16 cellular contexts compared by ENCODE assay signal in the genomic region with DNA sequence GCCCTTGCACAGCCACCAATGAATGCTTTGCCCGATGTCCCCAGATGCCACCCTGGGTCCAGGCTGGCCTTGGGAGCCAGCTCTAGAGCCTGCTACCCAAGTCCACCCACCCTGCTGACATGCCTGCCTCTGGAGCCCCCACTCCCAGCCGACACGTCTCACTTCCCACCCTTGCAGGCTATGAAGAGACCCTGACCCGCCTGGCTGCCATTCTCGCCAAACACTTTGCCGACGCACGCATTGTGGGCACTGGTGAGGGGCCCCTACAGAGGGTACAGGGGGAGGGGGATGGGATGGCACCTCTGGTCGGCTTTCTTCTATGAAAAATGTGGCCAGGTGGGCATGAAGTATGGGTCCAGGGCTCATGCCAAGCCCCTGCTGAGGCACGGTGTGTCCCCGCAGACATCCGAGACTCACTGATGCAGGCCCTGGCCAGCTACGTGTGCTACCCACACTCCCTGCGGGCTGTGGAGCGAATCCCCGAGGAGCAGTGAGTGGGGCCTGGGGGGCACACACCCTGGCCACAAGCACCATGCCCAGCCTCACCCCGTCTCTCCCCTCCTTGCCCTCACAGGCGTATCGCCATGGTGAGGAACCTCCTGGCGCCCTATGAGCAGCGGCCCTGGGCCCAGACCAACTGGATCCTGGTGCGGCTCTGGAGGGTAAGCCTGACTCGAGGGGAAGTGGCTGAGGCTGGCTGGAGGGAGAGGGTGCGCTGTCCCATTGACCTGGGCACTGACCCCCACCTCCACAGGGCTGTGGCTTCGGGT. TPM values are rescaled to one million over a fixed set of nuclear protein-coding genes. Genes with fewer than 3 reads are reported as not detected.
A peak's percentile ranks its signal among the peaks of the same experiment; 100 is the strongest.
DNase-seq lines count a peak whose midpoint lies in the region; ATAC-seq, FAIRE-seq and TF ChIP-seq lines count a peak whose summit lies in the region.
"Had no signal": no experiment of that assay in that cellular context is flagged by ENCODE, and none has a peak within 500 bp of the region (broad histone marks: within the 10 kb centered on the region; RNA-seq: fewer than 3 reads in every experiment).

No MANE protein-coding gene starts in this region.

- TF ChIP-seq RAD21 in K562 (CRISPR knock-in tag; conservative IDR thresholded peaks at IDR 0.05 in 1 of 2, IDR thresholded peaks at IDR 0.05 in 1 of 2) = no peak

- intact Hi-C loops in natural killer cell (cut with micrococcal nuclease) (no loop called here), K562 (cut with micrococcal nuclease) (no loop called here)

- TF ChIP-seq EP300 in K562 (IDR thresholded peaks at IDR 0.05; ENCODE audit: low read length) = no peak

- 0 out of 2 replicates have a peak, but pooled peaks have one; percentile 6 for TF ChIP-seq POLR2A in K562 (conservative IDR thresholded peaks at IDR 0.05)

- FAIRE-seq in K562 (lab: Jason Lieb, UNC) = no peak
- FAIRE-seq: H1 had no signal

- no peak overlapping the region for H3K27ac ChIP-seq in K562 (ENCODE audit: extremely low read depth, low read depth, low read length)
- H3K27ac ChIP-seq in parathyroid adenoma = peak overlapping the region; percentile 82
- H3K27ac ChIP-seq in substantia nigra (ENCODE audit: low read depth, low read length, poor library complexity, severe bottlenecking) = no peak overlapping the region
- H3K27ac ChIP-seq: PC-9 had no signal

- H4K20me1 ChIP-seq in K562 (replicated peaks; ENCODE audit: control insufficient read depth, insufficient read depth, low read length) = no peaks in the 10 kb centered on the region

- DNase-seq in natural killer cell treated with Interleukin-12 subunit alpha and Interleukin-12 subunit beta and Interleukin-15 and Interleukin-18, amount 100 ng/mL, for 72 hours (ENCODE audit: low spot score) = peak; percentile 49
- DNase-seq in natural killer cell = no peak
- DNase-seq in K562 (ENCODE audit: extremely low read depth in 1 of 4, low spot score in 3 of 4) = no peak
- no peak for DNase-seq in hypothalamus (lab: John Stamatoyannopoulos, UW)
- DNase-seq in NK-92 (lab: John Stamatoyannopoulos, UW; ENCODE audit: unreplicated experiment) = no peak
- DNase-seq in substantia nigra (lab: John Stamatoyannopoulos, UW) = no peak
- DNase-seq: C1 segment of cervical spinal cord, DMS79, KBM-7, NCI-H1694 treated with DMSO at 0.1 percent for 48 hours, NCI-H2107, NCI-H524 treated with DMSO at 0.1 percent for 48 hours, PC-9 had no signal

- H3K4me3 ChIP-seq in K562 (no peak overlapping the region), parathyroid adenoma (ENCODE audit: low read depth, low read length) (no peak overlapping the region)
- H3K4me3 ChIP-seq: PC-9 had no signal

- H3K79me2 ChIP-seq in K562 (ENCODE audit: control insufficient read depth, insufficient read depth, low read length) (no peaks in the 10 kb centered on the region), parathyroid adenoma (no peaks in the 10 kb centered on the region)

- no peak overlapping the region for H3K4me2 ChIP-seq in K562 (ENCODE audit: insufficient read depth, low read length)
- no peak overlapping the region for H3K4me2 ChIP-seq in parathyroid adenoma (ENCODE audit: low read length)
- H3K4me2 ChIP-seq: PC-9 had no signal

- H3K27me3 Mint-ChIP-seq in natural killer cell treated with Interleukin-12 subunit alpha and Interleukin-12 subunit beta and Interleukin-15 and Interleukin-18, amount 100 ng/mL, for 72 hours = no peaks in the 10 kb centered on the region
- no peaks in the 10 kb centered on the region for H3K27me3 Mint-ChIP-seq in natural killer cell (ENCODE audit: low read depth in 2 of 2)

- H3K9me3 ChIP-seq in K562 (replicated peaks; ENCODE audit: control insufficient read depth, insufficient read depth, low read depth, low read length) = no peaks in the 10 kb centered on the region
- H3K9me3 ChIP-seq in parathyroid adenoma (ENCODE audit: control insufficient read depth, low read length) = no peaks in the 10 kb centered on the region

- H3K27ac Mint-ChIP-seq in natural killer cell treated with Interleukin-12 subunit alpha and Interleukin-12 subunit beta and Interleukin-15 and Interleukin-18, amount 100 ng/mL, for 72 hours = no peak overlapping the region
- H3K27ac Mint-ChIP-seq in natural killer cell = no peak overlapping the region

- H3K4me3 Mint-ChIP-seq in natural killer cell treated with Interleukin-12 subunit alpha and Interleukin-12 subunit beta and Interleukin-15 and Interleukin-18, amount 100 ng/mL, for 72 hours = no peak overlapping the region
- no peak overlapping the region for H3K4me3 Mint-ChIP-seq in natural killer cell

- H2AFZ ChIP-seq in K562 (ENCODE audit: low read depth, low read length) (no peak overlapping the region), parathyroid adenoma (no peak overlapping the region)
- H2AFZ ChIP-seq: PC-9 had no signal

- POLR2A ChIA-PET in K562 (lab: Yijun Ruan, JAX) = interaction anchor here (0.7 to 1.3 kb wide), 3 partner anchors 10 to 42 kb away, joined by 3 to 5 read pairs (median 4); a partner anchor contains a TSS

- H3K9ac ChIP-seq in K562 (ENCODE audit: insufficient read depth in 1 of 2, low read depth in 2 of 2, low read length in 2 of 2) (no peak overlapping the region), parathyroid adenoma (no peak overlapping the region)

- H3K27me3 ChIP-seq in K562 (ENCODE audit: control insufficient read depth in 2 of 2, insufficient read depth in 2 of 2, low read length in 2 of 2) (no peaks in the 10 kb centered on the region), parathyroid adenoma (ENCODE audit: control insufficient read depth, insufficient read depth, low read length) (no peaks in the 10 kb centered on the region)

- peaks cover 16 to 17% of the 10 kb centered on the region in 2 donors for H3K4me1 Mint-ChIP-seq in natural killer cell treated with Interleukin-12 subunit alpha and Interleukin-12 subunit beta and Interleukin-15 and Interleukin-18, amount 100 ng/mL, for 72 hours (ENCODE audit: low read depth in 2 of 2)
- peaks cover 18 to 31% of the 10 kb centered on the region in 2 donors for H3K4me1 Mint-ChIP-seq in natural killer cell

- BruUV-seq in K562 (replicated peaks; lab: Mats Ljungman, UMichigan) = no TSS peak

- ATAC-seq in natural killer cell treated with Interleukin-12 subunit alpha and Interleukin-12 subunit beta and Interleukin-15 and Interleukin-18, amount 100 ng/mL, for 72 hours = no peak
- ATAC-seq in natural killer cell = no peak
- ATAC-seq in K562 = no peak

- no peaks in the 10 kb centered on the region for H3K9me1 ChIP-seq in K562 (ENCODE audit: control insufficient read depth, insufficient read depth, low read length)

- H3K36me3 Mint-ChIP-seq in natural killer cell treated with Interleukin-12 subunit alpha and Interleukin-12 subunit beta and Interleukin-15 and Interleukin-18, amount 100 ng/mL, for 72 hours = no peaks in the 10 kb centered on the region
- no peaks in the 10 kb centered on the region for H3K36me3 Mint-ChIP-seq in natural killer cell

- TF ChIP-seq CTCF in natural killer cell (IDR thresholded peaks at IDR 0.05) = no peak
- TF ChIP-seq CTCF in K562 (IDR thresholded peaks at IDR 0.05 in 2 of 3, conservative IDR thresholded peaks at IDR 0.05 in 1 of 3; ENCODE audit: insufficient read depth in 2 of 3, low read depth in 1 of 3, low read length in 3 of 3) = no peak
- no peak for TF ChIP-seq CTCF in parathyroid adenoma (IDR thresholded peaks at IDR 0.05)

- no peaks in the 10 kb centered on the region; a peak in 1 of 5 replicates for H3K4me1 ChIP-seq in K562 (replicated peaks in 1 of 2; ENCODE audit: control insufficient read depth in 2 of 2, insufficient read depth in 2 of 2, low read length in 2 of 2)
- H3K4me1 ChIP-seq in parathyroid adenoma = peaks cover 13% of the 10 kb centered on the region

- in situ Hi-C loops in K562 (cut with MboI) = no loop called here

- CTCF ChIA-PET in K562 (lab: Yijun Ruan, JAX; ENCODE audit: low intra/inter-chr PET ratio) = no interaction called here

- 92% methylated on average over 14 of the region's 25 CpGs for WGBS in K562 (ENCODE audit: insufficient coverage, low coverage, missing lambda C conversion rate)

- no peaks in the 10 kb centered on the region for H3K9me3 Mint-ChIP-seq in natural killer cell treated with Interleukin-12 subunit alpha and Interleukin-12 subunit beta and Interleukin-15 and Interleukin-18, amount 100 ng/mL, for 72 hours
- no peaks in the 10 kb centered on the region for H3K9me3 Mint-ChIP-seq in natural killer cell

- H3K36me3 ChIP-seq in K562 (ENCODE audit: control insufficient read depth, insufficient read depth, low read length) (peaks cover 31% of the 10 kb centered on the region; the same call in 2 of the 3 replicates), parathyroid adenoma (ENCODE audit: control insufficient read depth, insufficient read depth, low read length) (no peaks in the 10 kb centered on the region)

RNA-seq across cellular contexts. Expression of a gene that starts 6.0 kb away (rescaled TPM):
- total RNA-seq in natural killer cell treated with Interleukin-12 subunit alpha and Interleukin-12 subunit beta and Interleukin-15 and Interleukin-18, amount 100 ng/mL, for 72 hours = 1 to 10 TPM; 1.0 to 2.0 TPM
- total RNA-seq in natural killer cell (1 to 10 TPM in 2 of 3 donors, not detected in 1; 1.3 to 1.9 TPM), K562 (2014; rRNA removed) (0.68 and 1.4 TPM in 2 replicates), K562 (2014; rRNA removed; fragmentation: Illumina TruSeq; extraction: Trizol) (not detected in 2 replicates), K562 (2015; rRNA removed; fragmentation: Illumina TruSeq; extraction: Trizol) (0.26 TPM in 1 of 2 replicates, not detected in the other), K562 (2021) (0.18 and 0.44 TPM in 2 replicates)
- total RNA-seq in K562 (2011; cell fraction: chromatin; rRNA removed; ENCODE audit: low replicate concordance) = 5.9 TPM in 1 of 2 replicates, not detected in the other
- total RNA-seq in K562 (2011; cell fraction: nucleolus; rRNA removed) = 5.9 and 8.8 TPM in 2 replicates
- 0.51 TPM in 1 of 2 replicates, not detected in the other for total RNA-seq in K562 (2011; cell fraction: nucleoplasm; rRNA removed)
- polyA plus RNA-seq in K562 (2011; rRNA removed) (0.13 and 0.41 TPM in 2 replicates), K562 (2014; fragmentation: Illumina TruSeq; extraction: Trizol) (0.18 TPM in 1 of 2 replicates, not detected in the other), K562 (2014; fragmentation: Nextera tagmentation; extraction: Ambion mirVana) (not detected), K562 (2014; rRNA removed) (2.0 and 2.8 TPM in 2 replicates)
- 3.1 TPM in 1 of 2 replicates, not detected in the other for polyA plus RNA-seq in K562 (2011; cell fraction: cytosol; rRNA removed)
- polyA plus RNA-seq in K562 (2011; cell fraction: nucleus; rRNA removed) = 2.6 and 8.7 TPM in 2 replicates
- polyA plus RNA-seq in K562 (2012) = 0.61 and 4.4 TPM in 2 replicates
- polyA minus RNA-seq in K562 (2011; rRNA and poly(A)+ RNA removed) = not detected in 2 replicates
- polyA minus RNA-seq in K562 (2011; cell fraction: cytosol; rRNA and poly(A)+ RNA removed) = 0.38 and 2.4 TPM in 2 replicates
- polyA minus RNA-seq in K562 (2011; cell fraction: nucleus; rRNA and poly(A)+ RNA removed) = 2.4 and 3.3 TPM in 2 replicates
- total RNA-seq: A673 had no signal

RNA-seq across cellular contexts. Expression of a gene that starts 10.2 kb away (rescaled TPM):
- 100 to 1,000 TPM in 1 of 2 donors, 10 to 100 TPM in 1; 83.5 to 110 TPM for total RNA-seq in natural killer cell treated with Interleukin-12 subunit alpha and Interleukin-12 subunit beta and Interleukin-15 and Interleukin-18, amount 100 ng/mL, for 72 hours
- 10 to 100 TPM; 24.1 to 28.9 (median 27.5) TPM for total RNA-seq in natural killer cell
- 23.6 and 70.2 TPM in 2 replicates for total RNA-seq in K562 (2011; cell fraction: chromatin; rRNA removed; ENCODE audit: low replicate concordance)
- 47.0 and 56.7 TPM in 2 replicates for total RNA-seq in K562 (2011; cell fraction: nucleolus; rRNA removed)
- 29.1 and 36.1 TPM in 2 replicates for total RNA-seq in K562 (2011; cell fraction: nucleoplasm; rRNA removed)
- total RNA-seq in K562 (2014; rRNA removed) = 11.0 and 18.0 TPM in 2 replicates
- 4.3 and 5.5 TPM in 2 replicates for total RNA-seq in K562 (2014; rRNA removed; fragmentation: Illumina TruSeq; extraction: Trizol)
- 8.8 and 9.2 TPM in 2 replicates for total RNA-seq in K562 (2015; rRNA removed; fragmentation: Illumina TruSeq; extraction: Trizol)
- total RNA-seq in K562 (2021) = 16.4 and 17.4 TPM in 2 replicates
- 8.1 and 10.3 TPM in 2 replicates for polyA plus RNA-seq in K562 (2011; rRNA removed)
- 8.4 and 10.6 TPM in 2 replicates for polyA plus RNA-seq in K562 (2011; cell fraction: cytosol; rRNA removed)
- polyA plus RNA-seq in K562 (2011; cell fraction: nucleus; rRNA removed) = 36.7 and 37.8 TPM in 2 replicates
- 11.6 and 18.7 TPM in 2 replicates for polyA plus RNA-seq in K562 (2012)
- 5.8 and 7.4 TPM in 2 replicates for polyA plus RNA-seq in K562 (2014; fragmentation: Illumina TruSeq; extraction: Trizol)
- under 1 TPM; 0.53 to 0.92 TPM for polyA plus RNA-seq in K562 (2014; fragmentation: Nextera tagmentation; extraction: Ambion mirVana)
- polyA plus RNA-seq in K562 (2014; rRNA removed) = 11.3 and 13.3 TPM in 2 replicates
- polyA minus RNA-seq in K562 (2011; rRNA and poly(A)+ RNA removed) = 7.8 and 8.5 TPM in 2 replicates
- polyA minus RNA-seq in K562 (2011; cell fraction: cytosol; rRNA and poly(A)+ RNA removed) = 6.6 and 7.7 TPM in 2 replicates
- polyA minus RNA-seq in K562 (2011; cell fraction: nucleus; rRNA and poly(A)+ RNA removed) = 22.8 and 34.7 TPM in 2 replicates

RNA-seq across cellular contexts. Expression of a gene that starts 24.2 kb away (rescaled TPM):
- total RNA-seq in natural killer cell treated with Interleukin-12 subunit alpha and Interleukin-12 subunit beta and Interleukin-15 and Interleukin-18, amount 100 ng/mL, for 72 hours = 10 to 100 TPM; 45.6 to 67.9 TPM
- total RNA-seq in natural killer cell = 10 to 100 TPM; 48.5 to 58.7 (median 55.6) TPM
- total RNA-seq in K562 (2011; cell fraction: chromatin; rRNA removed; ENCODE audit: low replicate concordance) = 60.1 and 195 TPM in 2 replicates
- 128 and 136 TPM in 2 replicates for total RNA-seq in K562 (2011; cell fraction: nucleolus; rRNA removed)
- total RNA-seq in K562 (2011; cell fraction: nucleoplasm; rRNA removed) = 70.7 and 81.4 TPM in 2 replicates
- total RNA-seq in K562 (2014; rRNA removed) = 15.0 and 24.2 TPM in 2 replicates
- total RNA-seq in K562 (2014; rRNA removed; fragmentation: Illumina TruSeq; extraction: Trizol) = 12.5 and 17.5 TPM in 2 replicates
- total RNA-seq in K562 (2015; rRNA removed; fragmentation: Illumina TruSeq; extraction: Trizol) = 14.4 and 15.6 TPM in 2 replicates
- total RNA-seq in K562 (2021) = 44.6 and 53.1 TPM in 2 replicates
- polyA plus RNA-seq in K562 (2011; rRNA removed) = 30.4 and 48.7 TPM in 2 replicates
- 44.7 and 74.3 TPM in 2 replicates for polyA plus RNA-seq in K562 (2011; cell fraction: cytosol; rRNA removed)
- polyA plus RNA-seq in K562 (2011; cell fraction: nucleus; rRNA removed) = 195 and 281 TPM in 2 replicates
- 22.8 and 35.5 TPM in 2 replicates for polyA plus RNA-seq in K562 (2012)
- 28.8 and 29.6 TPM in 2 replicates for polyA plus RNA-seq in K562 (2014; fragmentation: Illumina TruSeq; extraction: Trizol)
- polyA plus RNA-seq in K562 (2014; fragmentation: Nextera tagmentation; extraction: Ambion mirVana) = 1 to 10 TPM; 8.7 to 8.8 TPM
- 34.2 and 35.0 TPM in 2 replicates for polyA plus RNA-seq in K562 (2014; rRNA removed)
- 22.1 and 29.0 TPM in 2 replicates for polyA minus RNA-seq in K562 (2011; rRNA and poly(A)+ RNA removed)
- polyA minus RNA-seq in K562 (2011; cell fraction: cytosol; rRNA and poly(A)+ RNA removed) = 28.9 and 31.4 TPM in 2 replicates
- polyA minus RNA-seq in K562 (2011; cell fraction: nucleus; rRNA and poly(A)+ RNA removed) = 45.0 and 58.2 TPM in 2 replicates

RNA-seq across cellular contexts. Expression of a gene that starts 24.2 kb away (rescaled TPM):
- total RNA-seq in natural killer cell treated with Interleukin-12 subunit alpha and Interleukin-12 subunit beta and Interleukin-15 and Interleukin-18, amount 100 ng/mL, for 72 hours = 1 to 10 TPM; 4.2 to 6.8 TPM
- total RNA-seq in natural killer cell (10 to 100 TPM in 2 of 3 donors, 1 to 10 TPM in 1; 9.5 to 19.1 (median 15.2) TPM), K562 (2014; rRNA removed) (0.23 and 0.57 TPM in 2 replicates), K562 (2014; rRNA removed; fragmentation: Illumina TruSeq; extraction: Trizol) (0.51 TPM in 1 of 2 replicates, not detected in the other), K562 (2015; rRNA removed; fragmentation: Illumina TruSeq; extraction: Trizol) (0.26 and 0.40 TPM in 2 replicates), K562 (2021) (1.2 and 1.4 TPM in 2 replicates)
- total RNA-seq in K562 (2011; cell fraction: chromatin; rRNA removed; ENCODE audit: low replicate concordance) = 3.9 and 10.8 TPM in 2 replicates
- 8.2 and 12.5 TPM in 2 replicates for total RNA-seq in K562 (2011; cell fraction: nucleolus; rRNA removed)
- 5.0 and 5.1 TPM in 2 replicates for total RNA-seq in K562 (2011; cell fraction: nucleoplasm; rRNA removed)
- polyA plus RNA-seq in K562 (2011; rRNA removed) (1.3 and 4.3 TPM in 2 replicates), K562 (2014; fragmentation: Illumina TruSeq; extraction: Trizol) (0.30 and 1.1 TPM in 2 replicates), K562 (2014; fragmentation: Nextera tagmentation; extraction: Ambion mirVana) (under 1 TPM; 0.08 to 0.10 TPM), K562 (2014; rRNA removed) (1.8 and 5.0 TPM in 2 replicates)
- polyA plus RNA-seq in K562 (2011; cell fraction: cytosol; rRNA removed) = 0.94 and 1.4 TPM in 2 replicates
- 35.5 and 64.0 TPM in 2 replicates for polyA plus RNA-seq in K562 (2011; cell fraction: nucleus; rRNA removed)
- 3.4 and 6.1 TPM in 2 replicates for polyA plus RNA-seq in K562 (2012)
- 0.56 and 1.1 TPM in 2 replicates for polyA minus RNA-seq in K562 (2011; rRNA and poly(A)+ RNA removed)
- 1.0 and 1.2 TPM in 2 replicates for polyA minus RNA-seq in K562 (2011; cell fraction: cytosol; rRNA and poly(A)+ RNA removed)
- polyA minus RNA-seq in K562 (2011; cell fraction: nucleus; rRNA and poly(A)+ RNA removed) = 3.1 and 6.1 TPM in 2 replicates

RNA-seq across cellular contexts. Expression of a gene that starts 39.4 kb away (rescaled TPM):
- 100 to 1,000 TPM; 134 to 235 TPM for total RNA-seq in natural killer cell treated with Interleukin-12 subunit alpha and Interleukin-12 subunit beta and Interleukin-15 and Interleukin-18, amount 100 ng/mL, for 72 hours
- total RNA-seq in natural killer cell (10 to 100 TPM; 62.8 to 95.7 (median 77.5) TPM), K562 (2014; rRNA removed) (142 and 162 TPM in 2 replicates), K562 (2014; rRNA removed; fragmentation: Illumina TruSeq; extraction: Trizol) (74.1 and 104 TPM in 2 replicates), K562 (2015; rRNA removed; fragmentation: Illumina TruSeq; extraction: Trizol) (126 and 127 TPM in 2 replicates), K562 (2021) (174 and 177 TPM in 2 replicates)
- total RNA-seq in K562 (2011; cell fraction: chromatin; rRNA removed; ENCODE audit: low replicate concordance) = 167 and 504 TPM in 2 replicates
- total RNA-seq in K562 (2011; cell fraction: nucleolus; rRNA removed) = 286 and 325 TPM in 2 replicates
- total RNA-seq in K562 (2011; cell fraction: nucleoplasm; rRNA removed) = 167 and 176 TPM in 2 replicates
- polyA plus RNA-seq in K562 (2011; rRNA removed) (116 and 117 TPM in 2 replicates), K562 (2014; fragmentation: Illumina TruSeq; extraction: Trizol) (120 and 130 TPM in 2 replicates), K562 (2014; fragmentation: Nextera tagmentation; extraction: Ambion mirVana) (10 to 100 TPM; 70.9 to 72.6 TPM), K562 (2014; rRNA removed) (111 and 122 TPM in 2 replicates)
- 143 and 217 TPM in 2 replicates for polyA plus RNA-seq in K562 (2011; cell fraction: cytosol; rRNA removed)
- polyA plus RNA-seq in K562 (2011; cell fraction: nucleus; rRNA removed) = 281 and 331 TPM in 2 replicates
- 148 and 159 TPM in 2 replicates for polyA plus RNA-seq in K562 (2012)
- polyA minus RNA-seq in K562 (2011; rRNA and poly(A)+ RNA removed) = 104 and 133 TPM in 2 replicates
- 123 and 130 TPM in 2 replicates for polyA minus RNA-seq in K562 (2011; cell fraction: cytosol; rRNA and poly(A)+ RNA removed)
- polyA minus RNA-seq in K562 (2011; cell fraction: nucleus; rRNA and poly(A)+ RNA removed) = 142 and 151 TPM in 2 replicates
